27 cellular contexts compared by ENCODE assay signal in genomic region chr3:17103579-17103978, GRCh38.
"Had no signal": no experiment of that assay in that cellular context is flagged by ENCODE, and none has a peak within 500 bp of the region (broad histone marks: within the 10 kb centered on the region; RNA-seq: fewer than 3 reads in every experiment).

No MANE protein-coding gene starts in this region.

- H3K27me3 ChIP-seq: stomach, suprapubic skin, testis, thyroid gland, tibial artery, tibial nerve, transverse colon, upper lobe of left lung, upper lobe of right lung, uterus, vagina had no signal

- H3K4me3 ChIP-seq: stomach, suprapubic skin, testis, thoracic aorta, thyroid gland, tibial artery, tibial nerve, transverse colon, upper lobe of left lung, upper lobe of right lung, uterus, vagina had no signal

- ATAC-seq: stimulated activated effector memory CD8-positive, alpha-beta T cell treated with anti-CD3 and anti-CD28 coated beads, Interleukin-12 subunit alpha, Interleukin-12 subunit beta, amount 100 ng/mL, for 72 hours; stimulated activated memory B cell treated with anti-CD40 and anti-IgM and Interleukin-4, amounts not matched to agents 10 μg/mL and 1 μg/mL and 100 μg/mL, for 72 hours; stimulated activated naive B cell treated with anti-CD40 and anti-IgM and Interleukin-4, amounts not matched to agents 10 μg/mL and 1 μg/mL and 100 μg/mL, for 72 hours; stimulated activated naive CD8-positive, alpha-beta T cell treated with anti-CD3 and anti-CD28 coated beads, Interleukin-15, amount 100 ng/mL, for 72 hours; stimulated activated naive CD8-positive, alpha-beta T cell treated with anti-CD3 and anti-CD28 coated beads, Interleukin-15, Interleukin-2, amounts not matched to agents 100 U/mL and 50 U/mL, for 24 hours; upper lobe of right lung had no signal

- DNase-seq: stimulated activated CD4-positive, alpha-beta T cell treated with anti-CD3 and anti-CD28 coated beads, Interleukin-2, amount 100 ng/mL, for 48 hours; stimulated activated CD4-positive, alpha-beta T cell treated with anti-CD3 and anti-CD28 coated beads, Interleukin-4, amount 100 ng/mL, for 1 hour; stimulated activated CD4-positive, alpha-beta T cell treated with anti-CD3 and anti-CD28 coated beads, Interleukin-4, amount 100 ng/mL, for 24 hours; stimulated activated CD4-positive, alpha-beta T cell treated with anti-CD3 and anti-CD28 coated beads, Interleukin-4, amount 100 ng/mL, for 4 hours; stimulated activated CD8-positive, alpha-beta memory T cell treated with anti-CD3 and anti-CD28 coated beads, Interleukin-4, amount 100 ng/mL, for 48 hours; stimulated activated naive B cell treated with anti-CD40 and anti-IgM and Interleukin-4, amounts not matched to agents 10 μg/mL and 1 μg/mL and 100 μg/mL, for 72 hours; stimulated activated naive CD4-positive, alpha-beta T cell; stimulated activated naive CD4-positive, alpha-beta T cell treated with Interleukin-2 at 50 U/mL for 16 hours; stimulated activated naive CD8-positive, alpha-beta T cell treated with anti-CD3 and anti-CD28 coated beads, Interleukin-15, amount 100 ng/mL, for 72 hours; stimulated activated naive CD8-positive, alpha-beta T cell treated with anti-CD3 and anti-CD28 coated beads, Interleukin-15, Interleukin-2, amounts not matched to agents 100 U/mL and 50 U/mL, for 24 hours; stomach; substantia nigra; testis; thyroid gland; tibial artery; transverse colon; trophoblast cell; upper lobe of left lung; upper lobe of right lung; uterus had no signal

- H3K36me3 ChIP-seq: stomach, suprapubic skin, thoracic aorta, thyroid gland, tibial artery, tibial nerve, transverse colon, upper lobe of left lung, upper lobe of right lung, uterus, vagina had no signal

- H3K9me3 ChIP-seq: stomach, testis, thoracic aorta, thyroid gland, tibial artery, tibial nerve, transverse colon, upper lobe of left lung, upper lobe of right lung, uterus, vagina had no signal

- FAIRE-seq: urothelium cell line had no signal

- H3K4me1 ChIP-seq: stomach, suprapubic skin, testis, thyroid gland, tibial artery, tibial nerve, transverse colon, upper lobe of left lung, upper lobe of right lung, uterus, vagina had no signal

- H3K27ac ChIP-seq: stomach, suprapubic skin, testis, thoracic aorta, thyroid gland, tibial artery, tibial nerve, transverse colon, upper lobe of left lung, upper lobe of right lung, uterus, vagina had no signal
